28 cellular contexts compared by ENCODE assay signal in genomic region chrX:8430444-8430843, GRCh38. TPM values are rescaled to one million over a fixed set of nuclear protein-coding genes. Genes with fewer than 3 reads are reported as not detected.
A peak's percentile ranks its signal among the peaks of the same experiment; 100 is the strongest.
DNase-seq lines count a peak whose midpoint lies in the region; ATAC-seq, FAIRE-seq and TF ChIP-seq lines count a peak whose summit lies in the region.
"Had no signal": no experiment of that assay in that cellular context is flagged by ENCODE, and none has a peak within 500 bp of the region (broad histone marks: within the 10 kb centered on the region; RNA-seq: fewer than 3 reads in every experiment).

No MANE protein-coding gene starts in this region.

- ATAC-seq in psoas muscle (no peak), left ventricle myocardium superior (no peak)
- ATAC-seq: GM12878 had no signal

- H3K4me1 ChIP-seq in SJSA1 (replicated peaks) (peaks cover 42% of the 10 kb centered on the region), psoas muscle (no peaks in the 10 kb centered on the region)
- H3K4me1 ChIP-seq: BE2C, BLaER1 had no signal

- H3K4me3 ChIP-seq in SJSA1 (no peak overlapping the region), psoas muscle (no peak overlapping the region)
- H3K4me3 ChIP-seq: BLaER1, GM12878 had no signal

- 86 to 90% (median 88%) methylated on average over 3 of the region's 3 CpGs for WGBS in psoas muscle, 3 donors

- H3K27me3 ChIP-seq in SJSA1 (replicated peaks) (no peaks in the 10 kb centered on the region), psoas muscle (ENCODE audit: insufficient read depth in 3 of 3, low read length in 2 of 3) (no peaks in the 10 kb centered on the region)
- H3K27me3 ChIP-seq: BE2C, BLaER1 had no signal

- H3K9me3 ChIP-seq in SJSA1 (replicated peaks) (no peaks in the 10 kb centered on the region), psoas muscle (no peaks in the 10 kb centered on the region)
- H3K9me3 ChIP-seq: BE2C, BLaER1 had no signal

- FAIRE-seq in colon (lab: Jason Lieb, UNC): peak; percentile 10
- FAIRE-seq: GM12878, GM12892, GM18507 had no signal

- no peaks in the 10 kb centered on the region for H3K36me3 ChIP-seq in SJSA1
- no peaks in the 10 kb centered on the region for H3K36me3 ChIP-seq in psoas muscle (ENCODE audit: insufficient read depth in 1 of 2, low read depth in 1 of 2)
- H3K36me3 ChIP-seq: BE2C, BLaER1 had no signal

- intact Hi-C loops in psoas muscle (cut with DNase I) (no loop called here), left ventricle myocardium superior (cut with micrococcal nuclease) (no loop called here)

- TF ChIP-seq CTCF in psoas muscle (IDR thresholded peaks at IDR 0.05): no peak

- DNase-seq in DMS53 (lab: John Stamatoyannopoulos, UW) (peak; percentile 27), DMS53 treated with DMSO at 0.1 percent for 48 hours (lab: John Stamatoyannopoulos, UW; ENCODE audit: unreplicated experiment) (no peak), SJSA1 (ENCODE audit: low read depth in 1 of 2, low spot score in 2 of 2) (no peak), SHP77 treated with DMSO at 0.1 percent for 48 hours (lab: John Stamatoyannopoulos, UW) (no peak), psoas muscle (no peak), left ventricle myocardium superior (no peak)
- DNase-seq: ACHN; BE2C; C1 segment of cervical spinal cord; CD4-positive, alpha-beta memory T cell; CD4-positive, CD25-positive, alpha-beta regulatory T cell; CD8-positive, alpha-beta memory T cell; COR-L47; DMS 273 treated with DMSO at 0.1 percent for 48 hours; DMS153; DMS79; DND-41; EL; GDM1 had no signal

- H3K27ac ChIP-seq in SJSA1 (peak overlapping the region; percentile 8; the same call in 1 of the 2 replicates), psoas muscle (no peak overlapping the region)
- H3K27ac ChIP-seq: 22Rv1, BLaER1 had no signal

RNA-seq across cellular contexts. Expression of gene VCX3B, which starts 34.2 kb away (rescaled TPM):
- total RNA-seq in SJSA1 (2014; rRNA removed; shearing (Covaris generic)): not detected in 2 replicates
- total RNA-seq in psoas muscle: not detected
- under 1 TPM in 1 of 3 donors, not detected in 2; 0.03 TPM for polyA plus RNA-seq in psoas muscle
- total RNA-seq in left ventricle myocardium superior: not detected
- total RNA-seq: A172; CD4-positive, alpha-beta memory T cell; CD4-positive, CD25-positive, alpha-beta regulatory T cell; CD8-positive, alpha-beta memory T cell; GM12878 had no signal
- polyA plus RNA-seq: AG04450; CD14-positive monocyte; CD4-positive, alpha-beta memory T cell; CD4-positive, CD25-positive, alpha-beta regulatory T cell; CD8-positive, alpha-beta memory T cell had no signal
